8 cellular contexts compared by ENCODE assay signal in the genomic region with DNA sequence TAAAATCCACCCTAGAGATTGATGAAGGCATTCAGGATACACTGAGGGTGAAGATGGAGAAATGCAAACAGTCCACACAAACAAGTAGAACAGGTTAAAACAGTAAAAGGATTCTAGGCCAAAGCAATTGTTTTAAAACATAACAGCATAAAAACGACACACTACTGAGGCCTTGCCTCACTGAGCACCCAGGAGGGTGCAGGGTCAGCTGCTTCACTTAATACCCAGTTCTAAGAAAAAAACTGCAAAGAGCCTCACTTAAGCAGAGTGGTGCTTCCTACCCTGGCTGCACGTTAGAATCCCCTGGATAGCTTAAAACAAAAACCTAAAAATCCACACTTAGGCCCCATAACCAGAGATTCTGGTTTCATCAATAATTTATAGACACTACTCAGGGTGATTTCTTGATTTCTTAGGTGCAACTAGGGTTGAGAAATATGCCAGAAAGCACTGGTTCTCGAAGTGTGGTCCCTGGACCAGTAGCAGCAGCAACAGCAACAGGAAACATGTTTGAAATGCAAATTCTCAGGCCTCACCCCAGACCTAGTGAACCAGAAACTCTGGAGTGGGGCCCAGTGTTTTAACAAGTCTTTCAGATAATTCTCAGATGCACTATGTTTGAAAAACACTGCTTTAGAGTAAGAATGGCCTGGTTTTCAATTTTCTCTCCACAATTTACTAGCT.
DNase-seq lines count a peak whose midpoint lies in the region; ATAC-seq and TF ChIP-seq lines count a peak whose summit lies in the region.

No MANE protein-coding gene starts in this region.

- H3K27me3 Mint-ChIP-seq in immature natural killer cell (ENCODE audit: low read depth in 3 of 3), result no peaks in the 10 kb centered on the region
- H3K27me3 Mint-ChIP-seq in endothelial cell (ENCODE audit: unreplicated experiment), result no peaks in the 10 kb centered on the region

- DNase-seq in left lung (no peak), immature natural killer cell (no peak), endothelial cell (ENCODE audit: low spot score) (no peak), GM23248 (no peak), HUDEP-2 (lab: John Stamatoyannopoulos, UW; ENCODE audit: unreplicated experiment in 76 of 76) (no peak)

- no peak overlapping the region for H3K27ac ChIP-seq in left lung
- no peak overlapping the region for H3K27ac ChIP-seq in GM23248

- no peaks in the 10 kb centered on the region for H3K9me2 ChIP-seq in GM23248 (ENCODE audit: insufficient read depth)

- intact Hi-C loops in left lung (cut with DNase I), result no loop called here

- H2AFZ ChIP-seq in GM23248, result no peak overlapping the region

- TF ChIP-seq CTCF in left lung (IDR thresholded peaks at IDR 0.05) (no peak), endothelial cell (IDR thresholded peaks at IDR 0.05; ENCODE audit: unreplicated experiment) (no peak)

- no peaks in the 10 kb centered on the region for H3F3A ChIP-seq in GM23248 (ENCODE audit: insufficient read depth)

- H3K4me3 ChIP-seq in left lung (no peak overlapping the region), GM23248 (no peak overlapping the region)

- in situ Hi-C loops in GM23248 (cut with MboI), result no loop called here

- H3K27me3 ChIP-seq in left lung (no peaks in the 10 kb centered on the region), GM23248 (replicated peaks; ENCODE audit: insufficient read depth) (no peaks in the 10 kb centered on the region)

- H3K4me1 Mint-ChIP-seq in immature natural killer cell, result peaks cover 23 to 47% of the 10 kb centered on the region in 2 donors
- peaks cover 5% of the 10 kb centered on the region for H3K4me1 Mint-ChIP-seq in endothelial cell (ENCODE audit: unreplicated experiment)

- H3K4me1 ChIP-seq in left lung (peaks cover 7% of the 10 kb centered on the region in 2 donors), GM23248 (ENCODE audit: insufficient read depth) (no peaks in the 10 kb centered on the region)

- H3K36me3 ChIP-seq in left lung (no peaks in the 10 kb centered on the region), GM23248 (ENCODE audit: low read depth) (no peaks in the 10 kb centered on the region)

- no peaks in the 10 kb centered on the region for H3K9me3 ChIP-seq in left lung
- no peaks in the 10 kb centered on the region for H3K9me3 ChIP-seq in GM23248 (ENCODE audit: low read depth)

- 80 to 83% methylated on average over 3 of the region's 3 CpGs for WGBS in GM23248 (ENCODE audit: low coverage in 1 of 2, low lambda C conversion rate in 2 of 2, missing lambda C conversion rate in 2 of 2), 2 experiments

- peaks cover 0 to 5% (median 1%) of the 10 kb centered on the region in 3 donors for H3K36me3 Mint-ChIP-seq in immature natural killer cell
- no peaks in the 10 kb centered on the region for H3K36me3 Mint-ChIP-seq in endothelial cell (ENCODE audit: low read depth, unreplicated experiment)

- H3K27ac Mint-ChIP-seq in immature natural killer cell, result no peak overlapping the region
- no peak overlapping the region for H3K27ac Mint-ChIP-seq in endothelial cell (ENCODE audit: unreplicated experiment)

- H3K9me3 Mint-ChIP-seq in immature natural killer cell (no peaks in the 10 kb centered on the region), endothelial cell (ENCODE audit: unreplicated experiment) (no peaks in the 10 kb centered on the region)

- H4K20me1 ChIP-seq in GM23248 (ENCODE audit: insufficient read depth), result no peaks in the 10 kb centered on the region

- no peaks in the 10 kb centered on the region; the same call in 1 of the 2 replicates for H3K79me2 ChIP-seq in GM23248 (ENCODE audit: insufficient read depth)

- no peak overlapping the region for H3K9ac ChIP-seq in GM23248

- ATAC-seq in GM18519 (IDR thresholded peaks at IDR 0.05; ENCODE audit: low FRiP score, unreplicated experiment) (peak; percentile 55), GM21619 (IDR thresholded peaks at IDR 0.05; ENCODE audit: unreplicated experiment) (peak; percentile 84), HG03521 (IDR thresholded peaks at IDR 0.05; ENCODE audit: unreplicated experiment) (peak; percentile 81), left lung (peak; percentile 65)

- H3K4me3 Mint-ChIP-seq in immature natural killer cell, result no peak overlapping the region
- H3K4me3 Mint-ChIP-seq in endothelial cell (ENCODE audit: unreplicated experiment), result no peak overlapping the region

- H3K4me2 ChIP-seq in GM23248 (ENCODE audit: unreplicated experiment), result no peak overlapping the region
